Comparison of ENCODE assay signal across 1 cellular context in genomic region chr14:73754911-73755360, GRCh38.
TF ChIP-seq lines count a peak whose summit lies in the region.

No MANE protein-coding gene starts in this region.

TF ChIP-seq in endothelial cell of umbilical vein, 7 proteins besides CTCF, POLR2A, EP300 and RAD21 (continued from another document):
- TF ChIP-seq POLR2AphosphoS5 (IDR thresholded peaks at IDR 0.05; ENCODE audit: insufficient read depth, low read depth, low read length) = peak; percentile 9
